ENCODE assay signal across 31 cellular contexts in genomic region chr7:152640829-152641228, GRCh38.
"Had no signal": no experiment of that assay in that cellular context is flagged by ENCODE, and none has a peak within 500 bp of the region (broad histone marks: within the 10 kb centered on the region; RNA-seq: fewer than 3 reads in every experiment).

No MANE protein-coding gene starts in this region.

- H3K4me3 ChIP-seq: adrenal gland, body of pancreas, breast epithelium had no signal

- H3K36me3 ChIP-seq: adrenal gland, brain microvascular endothelial cell, breast epithelium had no signal

- H3K27ac ChIP-seq: adrenal gland, body of pancreas, brain microvascular endothelial cell, breast epithelium, VCaP had no signal

- DNase-seq: activated B cell treated with CpG ODN at 0.5 μM for 24 hours; activated CD4-positive, alpha-beta memory T cell treated with anti-CD3 and anti-CD28 coated beads for 36 hours; activated CD4-positive, alpha-beta T cell treated with anti-CD3 and anti-CD28 coated beads for 4 hours; activated CD4-positive, alpha-beta T cell treated with anti-CD3 and anti-CD28 coated beads, Interleukin-2, amount 10 ng/mL, durations not matched to agents 24 days and 14 days; activated CD4-positive, alpha-beta T cell treated with anti-CD3 and anti-CD28 coated beads, Interleukin-2, amount 50 U/mL, for 1 hour; activated CD4-positive, alpha-beta T cell treated with anti-CD3 and anti-CD28 coated beads, Interleukin-2, amount 50 U/mL, for 4 hours; activated CD4-positive, CD25-positive, alpha-beta regulatory T cell treated with anti-CD3 and anti-CD28 coated beads, Interleukin-2, amount 50 U/mL, for 72 hours; activated CD8-positive, alpha-beta memory T cell treated with anti-CD3 and anti-CD28 coated beads, Interleukin-2, amount 50 U/mL, for 4 hours; activated CD8-positive, alpha-beta T cell treated with anti-CD3 and anti-CD28 coated beads for 36 hours; activated effector memory CD4-positive, alpha-beta T cell treated with anti-CD3 and anti-CD28 coated beads, Interleukin-2, amount 50 U/mL, for 16 hours; activated gamma-delta T cell treated with Interleukin-2 at 50 U/mL for 16 hours; activated naive CD4-positive, alpha-beta T cell; activated naive CD4-positive, alpha-beta T cell treated with anti-CD3 and anti-CD28 coated beads for 36 hours; activated naive CD4-positive, alpha-beta T cell treated with anti-CD3 and anti-CD28 coated beads, Interleukin-2, amount 50 U/mL, for 16 hours; activated naive CD8-positive, alpha-beta T cell treated with anti-CD3 and anti-CD28 coated beads for 36 hours; activated T-cell treated with anti-CD3 and anti-CD28 coated beads for 4 hours; activated T-cell treated with anti-CD3 and anti-CD28 coated beads, Interleukin-2, amount 50 U/mL, for 1 hour; activated T-cell treated with anti-CD3 and anti-CD28 coated beads, Interleukin-2, amount 50 U/mL, for 4 hours; activated T-cell treated with anti-CD3 and anti-CD28 coated beads, Interleukin-2, amount 50 U/mL, for 72 hours; adrenal gland; amniotic stem cell; aorta; body of pancreas; brain microvascular endothelial cell; central memory CD4-positive, alpha-beta T cell; T-helper 2 cell; T-helper 9 cell had no signal

- H3K4me1 ChIP-seq: adrenal gland, body of pancreas, breast epithelium had no signal

- ATAC-seq: activated CD8-positive, alpha-beta T cell treated with anti-CD3 and anti-CD28 coated beads for 36 hours; activated naive CD4-positive, alpha-beta T cell treated with anti-CD3 and anti-CD28 coated beads, Interleukin-2, amount 50 U/mL, for 72 hours; activated T-cell treated with anti-CD3 and anti-CD28 coated beads, Interleukin-2, amount 50 U/mL, for 4 hours; activated T-cell treated with anti-CD3 and anti-CD28 coated beads, Interleukin-2, amount 50 U/mL, for 72 hours; activated T-helper 17 cell treated with anti-CD3 and anti-CD28 coated beads, Interleukin-2, amount 50 U/mL, for 72 hours; body of pancreas had no signal

- H3K27me3 ChIP-seq: adrenal gland, brain microvascular endothelial cell, breast epithelium had no signal

- H3K9me3 ChIP-seq: adrenal gland, body of pancreas, breast epithelium had no signal
